ENCODE assay signal across 27 cellular contexts in the genomic region with DNA sequence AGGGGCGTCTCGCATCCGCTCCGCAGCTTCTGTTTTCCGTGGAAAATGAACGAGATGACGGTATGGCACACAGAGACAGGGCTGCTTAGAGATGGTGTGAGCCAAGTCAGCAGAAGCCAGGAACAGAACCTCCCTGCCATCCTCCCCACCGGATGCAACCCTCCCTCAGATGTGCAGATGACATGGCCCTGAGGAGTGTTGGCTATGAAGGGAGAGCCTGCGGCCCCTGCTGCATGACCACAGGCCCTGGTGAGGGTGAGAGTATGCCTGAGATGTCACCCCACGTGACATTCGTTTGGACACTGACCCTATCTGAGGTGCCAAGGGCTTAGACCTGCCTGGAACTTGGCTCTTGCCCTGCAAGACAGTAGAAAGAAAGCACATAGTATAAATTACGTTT. TPM values are rescaled to one million over a fixed set of nuclear protein-coding genes. Genes with fewer than 3 reads are reported as not detected.
DNase-seq lines count a peak whose midpoint lies in the region; ATAC-seq and TF ChIP-seq lines count a peak whose summit lies in the region.
"Had no signal": no experiment of that assay in that cellular context is flagged by ENCODE, and none has a peak within 500 bp of the region (broad histone marks: within the 10 kb centered on the region; RNA-seq: fewer than 3 reads in every experiment).

No MANE protein-coding gene starts in this region.

- H3K36me3 ChIP-seq in gastrocnemius medialis (no peaks in the 10 kb centered on the region), testis (ENCODE audit: low read depth, missing control alignments) (no peaks in the 10 kb centered on the region)
- H3K36me3 ChIP-seq: BE2C, BLaER1 had no signal

- CTCF ChIA-PET in activated CD8-positive, alpha-beta memory T cell treated with anti-CD3 and anti-CD28 coated beads, Interleukin-2, amount 10 ng/mL, durations not matched to agents 7 days and 5 days (lab: Charles Lee) = no interaction called here

- TF ChIP-seq CTCF in gastrocnemius medialis (IDR thresholded peaks at IDR 0.05 in 4 of 5, conservative IDR thresholded peaks at IDR 0.05 in 1 of 5) = no peak
- no peak for TF ChIP-seq CTCF in testis (IDR thresholded peaks at IDR 0.05)

- H3K27me3 Mint-ChIP-seq in activated CD8-positive, alpha-beta memory T cell treated with anti-CD3 and anti-CD28 coated beads, Interleukin-2, amount 10 ng/mL, durations not matched to agents 7 days and 5 days = peaks cover 24% of the 10 kb centered on the region

- H3K27ac ChIP-seq in gastrocnemius medialis (peak overlapping the region; percentile 18 to 35 (median 26)), testis (peak overlapping the region; percentile 33 to 52), caudate nucleus (ENCODE audit: low read depth, low read length) (no peak overlapping the region)
- H3K27ac ChIP-seq: BLaER1 had no signal

- in situ Hi-C loops in gastrocnemius medialis (cut with MboI; ENCODE audit: low sequenced_read_pairs in 4 of 4) = no loop called here

- H3K4me3 Mint-ChIP-seq in activated CD8-positive, alpha-beta memory T cell treated with anti-CD3 and anti-CD28 coated beads, Interleukin-2, amount 10 ng/mL, durations not matched to agents 7 days and 5 days = no peak overlapping the region
- H3K4me3 Mint-ChIP-seq: CD14-positive monocyte; CD4-positive, alpha-beta memory T cell; CD4-positive, CD25-positive, alpha-beta regulatory T cell; CD8-positive, alpha-beta memory T cell had no signal

- no peaks in the 10 kb centered on the region for H3K27me3 ChIP-seq in gastrocnemius medialis
- H3K27me3 ChIP-seq in testis = no peaks in the 10 kb centered on the region
- H3K27me3 ChIP-seq: BE2C, BLaER1 had no signal

- TF ChIP-seq POLR2A in gastrocnemius medialis (IDR thresholded peaks at IDR 0.05) (no peak), testis (IDR thresholded peaks at IDR 0.05) (no peak)

- ATAC-seq in gastrocnemius medialis = no peak
- no peak for ATAC-seq in GM21526 (IDR thresholded peaks at IDR 0.05; ENCODE audit: low FRiP score, unreplicated experiment)
- ATAC-seq in activated CD8-positive, alpha-beta memory T cell treated with anti-CD3 and anti-CD28 coated beads, Interleukin-2, amount 10 ng/mL, durations not matched to agents 7 days and 5 days = no peak
- ATAC-seq: GM12878 had no signal

- H3K4me1 ChIP-seq in gastrocnemius medialis = peaks cover 16 to 25% of the 10 kb centered on the region in 2 donors
- H3K4me1 ChIP-seq in testis = peaks cover 21% of the 10 kb centered on the region
- H3K4me1 ChIP-seq: BE2C, BLaER1 had no signal

- H3K4me3 ChIP-seq in gastrocnemius medialis = no peak overlapping the region
- H3K4me3 ChIP-seq in testis = no peak overlapping the region
- H3K4me3 ChIP-seq: BLaER1, GM12878 had no signal

- H3K4me1 Mint-ChIP-seq in activated CD8-positive, alpha-beta memory T cell treated with anti-CD3 and anti-CD28 coated beads, Interleukin-2, amount 10 ng/mL, durations not matched to agents 7 days and 5 days = no peaks in the 10 kb centered on the region
- H3K4me1 Mint-ChIP-seq: CD14-positive monocyte; CD4-positive, alpha-beta memory T cell; CD4-positive, CD25-positive, alpha-beta regulatory T cell; CD8-positive, alpha-beta memory T cell had no signal

- no peaks in the 10 kb centered on the region for H3K9me3 Mint-ChIP-seq in activated CD8-positive, alpha-beta memory T cell treated with anti-CD3 and anti-CD28 coated beads, Interleukin-2, amount 10 ng/mL, durations not matched to agents 7 days and 5 days (ENCODE audit: low read depth)

- H3K36me3 Mint-ChIP-seq in activated CD8-positive, alpha-beta memory T cell treated with anti-CD3 and anti-CD28 coated beads, Interleukin-2, amount 10 ng/mL, durations not matched to agents 7 days and 5 days = no peaks in the 10 kb centered on the region
- H3K36me3 Mint-ChIP-seq: CD14-positive monocyte; CD4-positive, alpha-beta memory T cell; CD4-positive, CD25-positive, alpha-beta regulatory T cell; CD8-positive, alpha-beta memory T cell had no signal

- WGBS in testis, 2 donors = 68 to 72% methylated on average over 9 to 12 of the region's 12 CpGs

- no peaks in the 10 kb centered on the region for H3K9me3 ChIP-seq in gastrocnemius medialis
- no peaks in the 10 kb centered on the region for H3K9me3 ChIP-seq in testis
- H3K9me3 ChIP-seq: BE2C had no signal

- DNase-seq in myocyte (ENCODE audit: low read depth) (peak; percentile 54), gastrocnemius medialis (no peak), testis (no peak), caudate nucleus (lab: John Stamatoyannopoulos, UW) (no peak)
- no peak for DNase-seq in activated CD8-positive, alpha-beta memory T cell treated with anti-CD3 and anti-CD28 coated beads, Interleukin-2, amount 10 ng/mL, durations not matched to agents 7 days and 5 days
- DNase-seq: 8988T; ACHN; BE2C; C1 segment of cervical spinal cord; CD4-positive, alpha-beta memory T cell; CD4-positive, CD25-positive, alpha-beta regulatory T cell; CD8-positive, alpha-beta memory T cell; COR-L47; DMS 273 treated with DMSO at 0.1 percent for 48 hours; DMS153; DMS53; DMS79; DND-41; EL; GDM1 had no signal

- intact Hi-C loops in gastrocnemius medialis (cut with DNase I; ENCODE audit: low total_unique reads) (no loop called here), testis (cut with DNase I; ENCODE audit: low total_unique reads) (no loop called here)

- no peak overlapping the region for H3K27ac Mint-ChIP-seq in activated CD8-positive, alpha-beta memory T cell treated with anti-CD3 and anti-CD28 coated beads, Interleukin-2, amount 10 ng/mL, durations not matched to agents 7 days and 5 days
- H3K27ac Mint-ChIP-seq: CD14-positive monocyte; CD4-positive, alpha-beta memory T cell; CD4-positive, CD25-positive, alpha-beta regulatory T cell; CD8-positive, alpha-beta memory T cell had no signal

RNA-seq across cellular contexts. Expression of gene WIPF3, which starts 29.4 kb away (rescaled TPM):
- total RNA-seq in myocyte (1.5 and 2.5 TPM in 2 replicates), gastrocnemius medialis (1 to 10 TPM; 4.2 to 9.9 (median 8.3) TPM), testis (100 to 1,000 TPM in 1 of 2 donors, 10 to 100 TPM in 1; 80.7 to 110 TPM)
- 4.8 TPM for polyA plus RNA-seq in myocyte (2012)
- 42.7 TPM for polyA plus RNA-seq in testis (ENCODE audit: insufficient read depth, low read depth, low replicate concordance)
- not detected for total RNA-seq in activated CD8-positive, alpha-beta memory T cell treated with anti-CD3 and anti-CD28 coated beads, Interleukin-2, amount 10 ng/mL, durations not matched to agents 7 days and 5 days
- total RNA-seq: CD4-positive, alpha-beta memory T cell; CD4-positive, CD25-positive, alpha-beta regulatory T cell; CD8-positive, alpha-beta memory T cell; Daoy; G401 had no signal
- polyA plus RNA-seq: AG04450; CD14-positive monocyte; CD4-positive, alpha-beta memory T cell; CD4-positive, CD25-positive, alpha-beta regulatory T cell; CD8-positive, alpha-beta memory T cell had no signal

Comparison
In these comparisons a context has a peak if more than half of its experiments do, and no peak if none do; other contexts are left out.
1. RNA of gene WIPF3, which starts 29.4 kb away (total RNA-seq): 80.7 to 110 TPM in testis; 4.2 to 9.9 TPM in gastrocnemius medialis, 1.5 to 2.5 TPM in myocyte and not detected in activated CD8-positive, alpha-beta memory T cell treated with anti-CD3 and anti-CD28 coated beads, Interleukin-2, amount 10 ng/mL, durations not matched to agents 7 days and 5 days; every median in the first group is over 4 times any median in the second.